Comparison of ENCODE assay signal across 10 cellular contexts in the genomic region with DNA sequence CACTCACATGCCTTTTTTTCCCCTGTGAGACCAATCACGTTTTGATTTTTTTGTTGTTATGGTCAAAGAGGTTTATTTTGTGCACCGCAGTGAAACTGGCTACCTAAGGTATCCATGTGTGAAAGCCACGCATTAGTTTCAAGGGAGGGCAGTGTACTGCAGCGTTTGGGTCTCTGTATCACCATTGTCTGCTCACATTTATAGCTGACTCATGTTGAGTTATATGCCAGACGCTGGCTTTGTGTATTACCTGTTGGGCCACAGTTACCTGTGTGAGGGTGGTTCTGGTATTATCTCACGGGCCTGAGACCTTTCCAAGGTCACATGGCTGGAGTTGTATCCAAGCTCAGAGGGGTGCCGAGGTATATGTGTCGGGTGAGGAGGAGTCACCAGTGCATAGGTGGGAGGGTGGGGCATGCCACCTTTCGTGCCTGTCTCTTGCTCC.
A peak's percentile ranks its signal among the peaks of the same experiment; 100 is the strongest.
DNase-seq lines count a peak whose midpoint lies in the region; ATAC-seq, FAIRE-seq and TF ChIP-seq lines count a peak whose summit lies in the region.
"Had no signal": no experiment of that assay in that cellular context is flagged by ENCODE, and none has a peak within 500 bp of the region (broad histone marks: within the 10 kb centered on the region; RNA-seq: fewer than 3 reads in every experiment).

No MANE protein-coding gene starts in this region.

- CTCF ChIA-PET in A549 (lab: Yijun Ruan, JAX) = interaction anchor here (1.2 to 3.3 kb wide), 7 partner anchors 10 to 128 kb away, joined by 4 to 16 read pairs (median 5); no protein-coding TSS in a partner anchor

- H3K9me3 ChIP-seq in A549 = no peaks in the 10 kb centered on the region
- no peaks in the 10 kb centered on the region for H3K9me3 ChIP-seq in left lung

- H3K27ac ChIP-seq in A549 (peak overlapping the region in 1 of 2 experiments; percentile 57; a peak in 2 of 6 replicates), left lung (peak overlapping the region in 1 of 2 donors; percentile 47)
- H3K27ac ChIP-seq: KMS-11 had no signal

- H3K4me1 ChIP-seq in A549 = peaks cover 20% of the 10 kb centered on the region
- H3K4me1 ChIP-seq in left lung = peaks cover 0 to 49% of the 10 kb centered on the region in 2 donors

- no peaks in the 10 kb centered on the region for H3K27me3 ChIP-seq in left lung

- WGBS in A549 (ENCODE audit: missing lambda C conversion rate) = 73% methylated on average over 9 of the region's 9 CpGs

- POLR2A ChIA-PET in A549 (lab: Yijun Ruan, JAX) = no interaction called here

- no peak for DNase-seq in A549 (ENCODE audit: low read depth in 1 of 2, low spot score in 1 of 2)
- DNase-seq in NAMALWA (ENCODE audit: low spot score) = peak; percentile 5
- peak; percentile 28 for DNase-seq in iPS-NIHi11 (ENCODE audit: low spot score)
- DNase-seq in left lung = no peak
- no peak for DNase-seq in NCI-H1048 (lab: John Stamatoyannopoulos, UW)
- DNase-seq in HuH-7 (ENCODE audit: low spot score) = no peak
- DNase-seq in NCI-H2171 treated with DMSO at 0.1 percent for 48 hours (lab: John Stamatoyannopoulos, UW) = no peak
- DNase-seq: DMS53 had no signal

- intact Hi-C loops in left lung (cut with DNase I) = no loop called here

- ATAC-seq in A549 (0 out of 6 replicates have a peak, but pooled peaks of 1 of the 2 experiments have one; percentile 16), GM21367 (IDR thresholded peaks at IDR 0.05; ENCODE audit: unreplicated experiment) (peak; percentile 35), left lung (no peak)

- TF ChIP-seq CTCF in A549 (IDR thresholded peaks at IDR 0.05) (no peak), left lung (IDR thresholded peaks at IDR 0.05) (no peak)

- TF ChIP-seq POLR2A in A549 (IDR thresholded peaks at IDR 0.05; ENCODE audit: low read length) = no peak

- FAIRE-seq in A549 (lab: Jason Lieb, UNC) = no peak

- H3K36me3 ChIP-seq in left lung = no peaks in the 10 kb centered on the region

- no peak for TF ChIP-seq EP300 in A549 (IDR thresholded peaks at IDR 0.05)

- no peak overlapping the region for H3K4me3 ChIP-seq in A549
- no peak overlapping the region for H3K4me3 ChIP-seq in left lung

- TF ChIP-seq RAD21 in A549 (conservative IDR thresholded peaks at IDR 0.05 in 1 of 2, IDR thresholded peaks at IDR 0.05 in 1 of 2) = no peak

- H3K4me2 ChIP-seq in A549 = peak overlapping the region; percentile 12; the same call in 2 of the 3 replicates
- H3K4me2 ChIP-seq: KMS-11 had no signal

TF ChIP-seq in A549, 52 proteins besides CTCF, POLR2A, EP300 and RAD21:
- TF ChIP-seq RFX5 (IDR thresholded peaks at IDR 0.05) (no peak), MAFK (IDR thresholded peaks at IDR 0.05; ENCODE audit: partially characterized antibody) (peak; percentile 47)

Comparison
In these comparisons a context has a peak if more than half of its experiments do, and no peak if none do; other contexts are left out.
1. DNase-seq: peak in NAMALWA (single experiment) and iPS-NIHi11 (single experiment); none in A549 (0 of 2), left lung (0 of 2), NCI-H1048 (single experiment), HuH-7 (single experiment) and NCI-H2171 treated with DMSO at 0.1 percent for 48 hours (single experiment).